ENCODE assay signal across 8 cellular contexts in genomic region chr1:222713091-222714012, GRCh38. TPM values are rescaled to one million over a fixed set of nuclear protein-coding genes. Genes with fewer than 3 reads are reported as not detected.
A peak's percentile ranks its signal among the peaks of the same experiment; 100 is the strongest.
DNase-seq lines count a peak whose midpoint lies in the region; ATAC-seq, FAIRE-seq and TF ChIP-seq lines count a peak whose summit lies in the region.

No MANE protein-coding gene starts in this region.

- no peak for TF ChIP-seq CTCF in adrenal gland (IDR thresholded peaks at IDR 0.05)
- TF ChIP-seq CTCF in heart left ventricle (IDR thresholded peaks at IDR 0.05): no peak
- no peak for TF ChIP-seq CTCF in upper lobe of right lung (IDR thresholded peaks at IDR 0.05)

- intact Hi-C loops in adrenal gland (cut with DNase I): loop anchor here in 1 of 2 donors (10.0 kb wide), 1 partner anchor 59 kb away; no protein-coding TSS in a partner anchor
- intact Hi-C loops in heart left ventricle (cut with DNase I): loop anchor here in 6 of 10 donors (2.0 to 10.0 kb wide), 7 partner anchors 69 to 249 kb away; no protein-coding TSS in a partner anchor
- intact Hi-C loops in posterior cingulate gyrus (cut with DNase I): loop anchor here (2.0 kb wide), 1 partner anchor 69 kb away; no protein-coding TSS in a partner anchor
- intact Hi-C loops in upper lobe of right lung (cut with DNase I): no loop called here

- H3K27me3 ChIP-seq in adrenal gland (no peaks in the 10 kb centered on the region), heart left ventricle (no peaks in the 10 kb centered on the region), upper lobe of right lung (no peaks in the 10 kb centered on the region)

- FAIRE-seq in GM12892 (lab: Jason Lieb, UNC): peak; percentile 97

- peaks cover 0 to 24% of the 10 kb centered on the region in 2 donors for H3K36me3 ChIP-seq in adrenal gland (replicated peaks in 1 of 2)
- peaks cover 0 to 38% (median 33%) of the 10 kb centered on the region in 9 donors for H3K36me3 ChIP-seq in heart left ventricle
- H3K36me3 ChIP-seq in upper lobe of right lung: peaks cover 33% of the 10 kb centered on the region

- peak overlapping the region; percentile 43 to 97 (median 80) for H3K4me3 ChIP-seq in adrenal gland
- H3K4me3 ChIP-seq in heart left ventricle: peak overlapping the region; percentile 50 to 96 (median 77)
- H3K4me3 ChIP-seq in upper lobe of right lung: peak overlapping the region; percentile 96

- ATAC-seq in HG02852 (IDR thresholded peaks at IDR 0.05; ENCODE audit: unreplicated experiment): peak; percentile 57
- peak; percentile 88 to 93 (median 90) for ATAC-seq in heart left ventricle
- ATAC-seq in upper lobe of right lung: peak; percentile 86

- 0 to 1% (median 0%) methylated on average over 31 to 39 of the region's 39 CpGs for WGBS in adrenal gland, 4 donors
- 1 to 2% (median 1%) methylated on average over 30 to 39 of the region's 39 CpGs for WGBS in heart left ventricle, 4 donors

- H3K27ac ChIP-seq in adrenal gland (peak overlapping the region; percentile 93 to 99 (median 98)), heart left ventricle (peak overlapping the region; percentile 93 to 100 (median 98)), upper lobe of right lung (peak overlapping the region; percentile 99)

- DNase-seq in GM12892 (ENCODE audit: insufficient read length) (peak; percentile 60), NCI-H1436 treated with DMSO at 0.1 percent for 48 hours (lab: John Stamatoyannopoulos, UW) (peak; percentile 93), T follicular helper cell (ENCODE audit: low read depth) (peak; percentile 86), adrenal gland (peak; percentile 92 to 96 (median 94)), heart left ventricle (peak; percentile 93 to 95 (median 95)), posterior cingulate gyrus (peak; percentile 89 to 99 (median 91)), upper lobe of right lung (peak; percentile 97)

- peak; percentile 62 for TF ChIP-seq POLR2A in GM12892 (IDR thresholded peaks at IDR 0.05; ENCODE audit: low read depth, low read length)
- TF ChIP-seq POLR2A in adrenal gland (IDR thresholded peaks at IDR 0.05): peak; percentile 1 to 68
- TF ChIP-seq POLR2A in heart left ventricle (IDR thresholded peaks at IDR 0.05): peak in 1 of 2 donors; percentile 37

- H3K9me3 ChIP-seq in adrenal gland (replicated peaks in 1 of 3) (no peaks in the 10 kb centered on the region), heart left ventricle (no peaks in the 10 kb centered on the region), upper lobe of right lung (no peaks in the 10 kb centered on the region)

- peaks cover 0 to 22% of the 10 kb centered on the region in 2 donors for H3K4me1 ChIP-seq in adrenal gland (replicated peaks in 1 of 2)
- peaks cover 0 to 38% (median 30%) of the 10 kb centered on the region in 12 donors for H3K4me1 ChIP-seq in heart left ventricle
- H3K4me1 ChIP-seq in upper lobe of right lung: peaks cover 22% of the 10 kb centered on the region

RNA-seq across cellular contexts. Expression of gene BROX, which starts 1.0 kb away (rescaled TPM):
- polyA plus RNA-seq in GM12892 (2012; ENCODE audit: missing spikeins): 17.9 TPM
- total RNA-seq in adrenal gland (10 to 100 TPM; 39.3 to 81.3 (median 43.3) TPM), heart left ventricle (10 to 100 TPM; 29.6 to 51.1 (median 36.7) TPM), upper lobe of right lung (44.2 TPM)
- polyA plus RNA-seq in adrenal gland (10 to 100 TPM; 14.1 to 29.4 (median 17.8) TPM), heart left ventricle (10 to 100 TPM; 10.1 to 13.8 TPM)

RNA-seq across cellular contexts. Expression of gene AIDA, which starts 1.1 kb away (rescaled TPM):
- polyA plus RNA-seq in GM12892 (2012; ENCODE audit: missing spikeins): 33.9 TPM
- total RNA-seq in adrenal gland (10 to 100 TPM; 32.3 to 62.5 (median 49.1) TPM), heart left ventricle (10 to 100 TPM; 29.9 to 73.7 (median 49.2) TPM), upper lobe of right lung (91.3 TPM)
- polyA plus RNA-seq in adrenal gland (10 to 100 TPM; 34.1 to 72.0 (median 49.1) TPM), heart left ventricle (10 to 100 TPM; 29.0 to 45.1 TPM)

RNA-seq across cellular contexts. Expression of gene FAM177B, which starts 23.6 kb away (rescaled TPM):
- not detected for polyA plus RNA-seq in GM12892 (2012; ENCODE audit: missing spikeins)
- total RNA-seq in adrenal gland: 1 to 10 TPM in 7 of 8 donors, under 1 TPM in 1; 0.61 to 2.3 (median 1.8) TPM
- polyA plus RNA-seq in adrenal gland: 1 to 10 TPM; 1.1 to 1.5 (median 1.4) TPM
- total RNA-seq in heart left ventricle: under 1 TPM in 2 of 9 donors, not detected in 7; 0.16 to 0.48 TPM
- under 1 TPM in 1 of 2 donors, not detected in 1; 0.27 TPM for polyA plus RNA-seq in heart left ventricle
- total RNA-seq in upper lobe of right lung: 0.20 TPM

Comparison
In these comparisons a context has a peak if more than half of its experiments do, and no peak if none do; other contexts are left out.
1. Peak in every context shown above with its lines: DNase-seq, ATAC-seq, H3K4me3 ChIP-seq and H3K27ac ChIP-seq.